ENCODE assay signal across 8 cellular contexts in the genomic region with DNA sequence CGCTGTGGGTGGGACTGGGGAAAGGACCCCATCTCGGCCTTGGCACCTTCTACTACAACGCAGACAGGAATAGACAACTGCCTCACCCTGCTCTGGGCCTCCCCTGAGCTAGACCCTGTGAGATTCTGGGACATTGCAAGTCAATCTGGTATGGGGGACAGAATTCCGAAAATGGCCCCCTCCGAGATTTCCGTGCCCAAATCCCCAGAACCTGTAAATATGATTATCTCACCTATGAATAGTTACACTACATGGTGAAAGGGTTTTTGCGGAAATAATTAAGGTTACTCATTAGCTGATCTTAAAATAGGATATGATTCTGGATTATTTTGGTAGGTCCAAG. TPM values are rescaled to one million over a fixed set of nuclear protein-coding genes. Genes with fewer than 3 reads are reported as not detected.
DNase-seq lines count a peak whose midpoint lies in the region; ATAC-seq lines count a peak whose summit lies in the region.

No MANE protein-coding gene starts in this region.

- H3K9ac ChIP-seq in muscle layer of colon (ENCODE audit: low read length), result peak overlapping the region; percentile 88

- DNase-seq in Jurkat, Clone E6-1 (ENCODE audit: low read depth, low spot score), result no peak
- DNase-seq in RPMI8226, result no peak
- no peak for DNase-seq in EL
- DNase-seq in GF-D8 (lab: John Stamatoyannopoulos, UW), result no peak

- H2AFZ ChIP-seq in ACC112 (ENCODE audit: low read length, unreplicated experiment), result peak overlapping the region; percentile 20

- H3K4me1 ChIP-seq in ACC112 (ENCODE audit: control insufficient read depth, insufficient read depth, low read length, unreplicated experiment) (peaks cover 6% of the 10 kb centered on the region), muscle layer of colon (ENCODE audit: insufficient read depth, low read length) (peaks cover 33% of the 10 kb centered on the region)

- H3K79me2 ChIP-seq in ACC112 (ENCODE audit: control insufficient read depth, insufficient read depth, low read length, unreplicated experiment), result peaks cover 21% of the 10 kb centered on the region

- H3K9me3 ChIP-seq in muscle layer of colon (ENCODE audit: low read length), result no peaks in the 10 kb centered on the region

- H3K36me3 ChIP-seq in ACC112 (ENCODE audit: insufficient read depth, low read length) (no peaks in the 10 kb centered on the region), muscle layer of colon (ENCODE audit: insufficient read depth, low read length) (peaks cover 19% of the 10 kb centered on the region)

- H3K4me3 ChIP-seq in ACC112 (ENCODE audit: low read depth, low read length) (peak overlapping the region; percentile 82), muscle layer of colon (ENCODE audit: low read depth in 1 of 2, low read length in 2 of 2) (peak overlapping the region; percentile 84 to 99)
- peak overlapping the region; percentile 88 for H3K4me3 ChIP-seq in Jurkat, Clone E6-1 (ENCODE audit: low read length)

- H3K27ac ChIP-seq in ACC112 (ENCODE audit: low read depth, low read length) (peak overlapping the region; percentile 77), cingulate gyrus (ENCODE audit: low read depth, low read length) (peak overlapping the region; percentile 86), muscle layer of colon (ENCODE audit: low read depth, low read length) (peak overlapping the region; percentile 93)

- ATAC-seq in GM19328 (IDR thresholded peaks at IDR 0.05; ENCODE audit: unreplicated experiment), result no peak

- no peaks in the 10 kb centered on the region for H3K27me3 ChIP-seq in ACC112 (ENCODE audit: insufficient read depth, low read length)
- no peaks in the 10 kb centered on the region for H3K27me3 ChIP-seq in muscle layer of colon (ENCODE audit: control insufficient read depth in 1 of 2, insufficient read depth in 2 of 2, low read length in 2 of 2)

RNA-seq across cellular contexts. Expression of a gene that starts 0.6 kb away (rescaled TPM):
- polyA plus RNA-seq in Jurkat, Clone E6-1 (2012; ENCODE audit: insufficient read depth, insufficient read length), result 16.5 TPM

RNA-seq across cellular contexts. Expression of a gene that starts 8.4 kb away (rescaled TPM):
- 32.6 TPM for polyA plus RNA-seq in Jurkat, Clone E6-1 (2012; ENCODE audit: insufficient read depth, insufficient read length)

RNA-seq across cellular contexts. Expression of a gene that starts 23.6 kb away (rescaled TPM):
- 1,014 TPM for polyA plus RNA-seq in Jurkat, Clone E6-1 (2012; ENCODE audit: insufficient read depth, insufficient read length)

RNA-seq across cellular contexts. Expression of a gene that starts 34.7 kb away (rescaled TPM):
- 188 TPM for polyA plus RNA-seq in Jurkat, Clone E6-1 (2012; ENCODE audit: insufficient read depth, insufficient read length)

RNA-seq across cellular contexts. Expression of a gene that starts 38.2 kb away (rescaled TPM):
- 165 TPM for polyA plus RNA-seq in Jurkat, Clone E6-1 (2012; ENCODE audit: insufficient read depth, insufficient read length)
